15 cellular contexts compared by ENCODE assay signal in the genomic region with DNA sequence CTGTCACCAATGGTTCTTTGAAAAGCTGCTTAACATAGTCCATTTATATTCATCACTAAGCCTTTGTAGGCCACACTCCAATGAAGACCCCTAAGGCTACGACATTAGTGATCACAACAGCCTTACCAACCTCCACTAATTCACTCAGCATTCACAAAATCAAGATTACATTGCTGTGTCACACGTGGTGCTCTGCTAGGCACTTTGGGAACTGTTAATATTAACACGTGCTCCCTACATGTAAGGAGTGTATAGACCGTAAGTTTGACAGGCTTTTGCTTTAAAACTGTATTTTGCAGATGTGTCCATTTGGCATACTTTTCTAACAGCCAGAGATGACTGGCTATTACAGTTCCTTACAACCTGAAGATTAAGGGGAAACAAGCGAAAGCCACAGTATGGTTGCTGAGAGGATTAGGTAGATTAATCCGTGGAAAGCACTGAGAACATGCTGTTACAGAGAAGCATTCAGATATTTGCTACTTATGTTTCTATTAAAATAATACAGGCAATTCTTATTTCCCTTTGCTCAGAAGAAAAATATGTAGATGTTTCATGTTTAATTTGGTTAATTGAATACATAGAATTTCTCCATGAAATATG.
DNase-seq lines count a peak whose midpoint lies in the region; ATAC-seq and TF ChIP-seq lines count a peak whose summit lies in the region.
"Had no signal": no experiment of that assay in that cellular context is flagged by ENCODE, and none has a peak within 500 bp of the region (broad histone marks: within the 10 kb centered on the region; RNA-seq: fewer than 3 reads in every experiment).

No MANE protein-coding gene starts in this region.

- H3K4me3 ChIP-seq in CD8-positive, alpha-beta T cell (ENCODE audit: low read depth, low read length) = no peak overlapping the region
- H3K4me3 ChIP-seq in WERI-Rb-1 (ENCODE audit: low read depth, low read length) = no peak overlapping the region; the same call in 1 of the 2 replicates

- CTCF ChIA-PET in CD8-positive, alpha-beta T cell (lab: Charles Lee) = no interaction called here

- no peak for TF ChIP-seq CTCF in CD8-positive, alpha-beta T cell (IDR thresholded peaks at IDR 0.05)
- no peak for TF ChIP-seq CTCF in WERI-Rb-1 (IDR thresholded peaks at IDR 0.05; ENCODE audit: low read depth, low read length)

- H3K9me3 Mint-ChIP-seq in CD8-positive, alpha-beta T cell = peaks cover 5% of the 10 kb centered on the region
- H3K9me3 Mint-ChIP-seq: CD8-positive, alpha-beta memory T cell; HFFc6 had no signal

- intact Hi-C loops in CD8-positive, alpha-beta T cell (cut with DNase I, micrococcal nuclease) = no loop called here

- H3K27ac ChIP-seq in CD8-positive, alpha-beta T cell (ENCODE audit: low read depth, low read length) = no peak overlapping the region
- no peak overlapping the region for H3K27ac ChIP-seq in WERI-Rb-1
- H3K27ac ChIP-seq: C4-2B had no signal

- H3K27me3 Mint-ChIP-seq in CD8-positive, alpha-beta T cell (ENCODE audit: low read depth) = no peaks in the 10 kb centered on the region

- H3K36me3 ChIP-seq in CD8-positive, alpha-beta T cell (ENCODE audit: insufficient read depth, low read length) = no peaks in the 10 kb centered on the region
- no peaks in the 10 kb centered on the region for H3K36me3 ChIP-seq in WERI-Rb-1
- H3K36me3 ChIP-seq: BE2C had no signal

- H3K4me1 Mint-ChIP-seq in CD8-positive, alpha-beta T cell (ENCODE audit: low read depth) = peaks cover 6% of the 10 kb centered on the region

- no peak overlapping the region for H3K4me3 Mint-ChIP-seq in CD8-positive, alpha-beta T cell
- H3K4me3 Mint-ChIP-seq: CD8-positive, alpha-beta memory T cell; HFFc6 had no signal

- POLR2A ChIA-PET in CD8-positive, alpha-beta T cell (lab: Charles Lee) = no interaction called here

- peaks cover 69% of the 10 kb centered on the region for H3K36me3 Mint-ChIP-seq in CD8-positive, alpha-beta T cell

- ATAC-seq in CD8-positive, alpha-beta T cell = no peak

- H3K4me1 ChIP-seq in CD8-positive, alpha-beta T cell (ENCODE audit: insufficient read depth, low read length) = no peaks in the 10 kb centered on the region
- H3K4me1 ChIP-seq: BE2C, Caco-2 had no signal

- no peaks in the 10 kb centered on the region for H3K27me3 ChIP-seq in CD8-positive, alpha-beta T cell (ENCODE audit: insufficient read depth, low read length)
- no peaks in the 10 kb centered on the region for H3K27me3 ChIP-seq in WERI-Rb-1 (ENCODE audit: insufficient read depth, low read depth, severe bottlenecking)
- H3K27me3 ChIP-seq: BE2C had no signal

- no peaks in the 10 kb centered on the region for H3K9me3 ChIP-seq in CD8-positive, alpha-beta T cell (ENCODE audit: low read length)
- no peaks in the 10 kb centered on the region for H3K9me3 ChIP-seq in WERI-Rb-1 (ENCODE audit: severe bottlenecking)
- H3K9me3 ChIP-seq: BE2C, Caco-2 had no signal

- peak overlapping the region; percentile 50 for H3K27ac Mint-ChIP-seq in CD8-positive, alpha-beta T cell
- H3K27ac Mint-ChIP-seq: HFFc6 had no signal

- DNase-seq in CD8-positive, alpha-beta T cell = no peak
- DNase-seq in ELF-1 (ENCODE audit: low read depth, low spot score) = peak; percentile 4
- DNase-seq in WERI-Rb-1 = peak; percentile 43
- peak; percentile 13 for DNase-seq in left kidney (ENCODE audit: low read depth, low spot score)
- no peak for DNase-seq in SIG-M5 (lab: John Stamatoyannopoulos, UW)
- DNase-seq in LoVo (ENCODE audit: low spot score) = no peak
- DNase-seq in AG20443 (ENCODE audit: low spot score) = no peak
- no peak for DNase-seq in NCI-H748 treated with DMSO at 0.1 percent for 48 hours (lab: John Stamatoyannopoulos, UW)
- DNase-seq: BE2C; Caco-2; CD8-positive, alpha-beta memory T cell; DMS 273 treated with DMSO at 0.1 percent for 48 hours; HCEC 1CT; HFFc6 had no signal

Comparison
In these comparisons a context has a peak if more than half of its experiments do, and no peak if none do; other contexts are left out.
1. DNase-seq: peak in ELF-1 (single experiment), WERI-Rb-1 (single experiment) and left kidney (single experiment); none in CD8-positive, alpha-beta T cell (0 of 7), SIG-M5 (single experiment), LoVo (single experiment), AG20443 (single experiment) and NCI-H748 treated with DMSO at 0.1 percent for 48 hours (single experiment).